ENCODE assay signal across 28 cellular contexts in genomic region chr5:159414021-159414420, GRCh38.
"Had no signal": no experiment of that assay in that cellular context is flagged by ENCODE, and none has a peak within 500 bp of the region (broad histone marks: within the 10 kb centered on the region; RNA-seq: fewer than 3 reads in every experiment).

No MANE protein-coding gene starts in this region.

- H3K9me3 ChIP-seq: left lung, pancreas, psoas muscle, right atrium auricular region, spleen, upper lobe of left lung had no signal

- H3K9me3 Mint-ChIP-seq: brain; effector memory CD8-positive, alpha-beta T cell; immature natural killer cell; mesothelial cell of epicardium; nephron progenitor cell had no signal

- H3K4me3 Mint-ChIP-seq: activated CD4-positive, alpha-beta T cell treated with anti-CD3 and anti-CD28 coated beads, Interleukin-2, amount 10 ng/mL, durations not matched to agents 7 days and 5 days; activated CD8-positive, alpha-beta memory T cell treated with anti-CD3 and anti-CD28 coated beads, Interleukin-2, amount 10 ng/mL, durations not matched to agents 7 days and 5 days; activated CD8-positive, alpha-beta T cell treated with anti-CD3 and anti-CD28 coated beads for 36 hours; brain; mesothelial cell of epicardium; nephron progenitor cell had no signal

- H3K36me3 ChIP-seq: left lung, pancreas, right atrium auricular region, spleen, upper lobe of left lung had no signal

- DNase-seq: activated CD4-positive, alpha-beta T cell treated with anti-CD3 and anti-CD28 coated beads, Interleukin-2, amount 10 ng/mL, durations not matched to agents 7 days and 5 days; activated CD4-positive, CD25-positive, alpha-beta regulatory T cell treated with anti-CD3 and anti-CD28 coated beads, Interleukin-2, amount 50 U/mL, for 72 hours; activated CD8-positive, alpha-beta memory T cell treated with anti-CD3 and anti-CD28 coated beads, Interleukin-2, amount 10 ng/mL, durations not matched to agents 7 days and 5 days; activated CD8-positive, alpha-beta T cell treated with anti-CD3 and anti-CD28 coated beads for 36 hours; activated effector memory CD4-positive, alpha-beta T cell treated with anti-CD3 and anti-CD28 coated beads, Interleukin-2, amount 50 U/mL, for 16 hours; activated naive CD4-positive, alpha-beta T cell treated with anti-CD3 and anti-CD28 coated beads, Interleukin-2, amount 50 U/mL, for 16 hours; activated T-cell treated with anti-CD3 and anti-CD28 coated beads for 4 hours; aorta; effector memory CD8-positive, alpha-beta T cell; foreskin melanocyte; glutamatergic neuron; immature natural killer cell; left lung; nephron progenitor cell; pancreas; psoas muscle; spleen; stimulated activated CD4-positive, alpha-beta T cell treated with anti-CD3 and anti-CD28 coated beads, Interleukin-4, amount 100 ng/mL, for 1 hour; stimulated activated naive CD4-positive, alpha-beta T cell treated with Interleukin-2 at 50 U/mL for 16 hours had no signal

- H3K4me3 ChIP-seq: hepatocyte, left lung, lung, pancreas, psoas muscle, right atrium auricular region, upper lobe of left lung had no signal

- H3K27ac Mint-ChIP-seq: activated CD8-positive, alpha-beta T cell treated with anti-CD3 and anti-CD28 coated beads for 36 hours; brain; effector memory CD8-positive, alpha-beta T cell; mesothelial cell of epicardium; nephron progenitor cell; T-helper 2 cell treated with Interferon-gamma antibody and Interleukin-4, amounts not matched to agents 5 μg/mL and 100 μg/mL, for 36 hours had no signal

- ATAC-seq: activated CD8-positive, alpha-beta memory T cell treated with anti-CD3 and anti-CD28 coated beads, Interleukin-2, amount 10 ng/mL, durations not matched to agents 7 days and 5 days; activated CD8-positive, alpha-beta T cell treated with anti-CD3 and anti-CD28 coated beads for 36 hours; effector memory CD8-positive, alpha-beta T cell; esophagus mucosa; left lung; pancreas; psoas muscle had no signal

- H3K4me1 Mint-ChIP-seq: nephron progenitor cell had no signal

- H3K27me3 ChIP-seq: hepatocyte, left lung, pancreas, right atrium auricular region, spleen, upper lobe of left lung had no signal

- H3K27me3 Mint-ChIP-seq: activated CD8-positive, alpha-beta T cell treated with anti-CD3 and anti-CD28 coated beads for 36 hours; effector memory CD8-positive, alpha-beta T cell had no signal

- H3K27ac ChIP-seq: hepatocyte, left lung, pancreas, psoas muscle, right atrium auricular region, upper lobe of left lung, VCaP had no signal

- H3K4me2 ChIP-seq: hepatocyte had no signal

- H3K4me1 ChIP-seq: pancreas, psoas muscle, right atrium auricular region had no signal

- H3K36me3 Mint-ChIP-seq: brain, immature natural killer cell, mesothelial cell of epicardium had no signal
